Comparison of ENCODE assay signal across 19 cellular contexts in the genomic region with DNA sequence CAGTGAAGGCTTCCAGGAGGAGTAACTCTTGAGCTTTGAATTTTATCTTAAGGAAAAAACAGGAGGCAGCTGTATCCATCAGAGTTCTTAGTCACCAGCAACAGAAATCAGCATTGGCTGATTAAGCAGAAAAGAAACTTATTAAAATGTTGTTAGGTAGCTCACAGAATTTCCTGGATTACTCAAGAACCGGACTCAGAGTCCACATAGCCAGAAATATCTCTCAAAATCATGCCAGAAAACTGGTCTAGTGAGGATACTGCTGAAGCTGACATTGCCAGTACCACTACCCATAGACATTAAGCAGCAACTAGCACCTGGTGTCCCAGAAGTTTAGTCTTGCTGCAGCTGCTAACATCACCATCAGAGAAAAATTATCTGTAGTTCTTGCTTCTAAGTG.
"Had no signal": no experiment of that assay in that cellular context is flagged by ENCODE, and none has a peak within 500 bp of the region (broad histone marks: within the 10 kb centered on the region; RNA-seq: fewer than 3 reads in every experiment).

No MANE protein-coding gene starts in this region.

- ATAC-seq: foreskin keratinocyte, left lung, SK-N-SH treated with all-trans-retinoic acid at 6 μM for 48 hours had no signal

- H3K27ac ChIP-seq: foreskin keratinocyte, left lung, right atrium auricular region, thyroid gland had no signal

- DNase-seq: activated CD4-positive, alpha-beta T cell treated with anti-CD3 and anti-CD28 coated beads for 1 hour; activated CD4-positive, alpha-beta T cell treated with anti-CD3 and anti-CD28 coated beads, Interleukin-2, amount 50 U/mL, for 4 hours; activated CD8-positive, alpha-beta memory T cell treated with anti-CD3 and anti-CD28 coated beads for 24 hours; activated CD8-positive, alpha-beta memory T cell treated with anti-CD3 and anti-CD28 coated beads, Interleukin-2, amount 50 U/mL, for 4 hours; activated naive CD4-positive, alpha-beta T cell treated with anti-CD3 and anti-CD28 coated beads for 36 hours; activated naive CD8-positive, alpha-beta T cell treated with anti-CD3 and anti-CD28 coated beads, Interleukin-2, amount 10 ng/mL, durations not matched to agents 7 days and 5 days; activated T-cell treated with anti-CD3 and anti-CD28 coated beads, Interleukin-2, amount 50 U/mL, for 48 hours; amygdala; dermis blood vessel endothelial cell; effector memory CD4-positive, alpha-beta T cell; kidney; left lung; stimulated activated CD4-positive, alpha-beta T cell treated with anti-CD3 and anti-CD28 coated beads, Interleukin-12 subunit alpha, Interleukin-12 subunit beta, amount 100 ng/mL, for 4 hours; stimulated activated CD4-positive, alpha-beta T cell treated with anti-CD3 and anti-CD28 coated beads, Interleukin-1b, Interleukin-23, amount 100 ng/mL, for 48 hours; substantia nigra; thyroid gland had no signal
